ENCODE assay signal across 18 cellular contexts in genomic region chr6:113011803-113012202, GRCh38.
DNase-seq lines count a peak whose midpoint lies in the region; ATAC-seq lines count a peak whose summit lies in the region.
"Had no signal": no experiment of that assay in that cellular context is flagged by ENCODE, and none has a peak within 500 bp of the region (broad histone marks: within the 10 kb centered on the region; RNA-seq: fewer than 3 reads in every experiment).

No MANE protein-coding gene starts in this region.

- H3K9ac ChIP-seq in SK-N-MC (ENCODE audit: insufficient read length): no peak overlapping the region
- H3K9ac ChIP-seq in rectal smooth muscle tissue (ENCODE audit: low read length): no peak overlapping the region

- H3K36me3 ChIP-seq in SK-N-MC (ENCODE audit: insufficient read depth, low read length): no peaks in the 10 kb centered on the region
- no peaks in the 10 kb centered on the region for H3K36me3 ChIP-seq in rectal smooth muscle tissue (ENCODE audit: control insufficient read depth, insufficient read depth, low read length)
- H3K36me3 ChIP-seq: ascending aorta, colonic mucosa, SJCRH30, thyroid gland, WERI-Rb-1 had no signal

- H3K4me3 ChIP-seq in SK-N-MC (peak overlapping the region; percentile 15), rectal smooth muscle tissue (ENCODE audit: low read length) (no peak overlapping the region)
- H3K4me3 ChIP-seq: ascending aorta, colonic mucosa, SJCRH30, thyroid gland had no signal

- H3K27ac ChIP-seq in SK-N-MC: peak overlapping the region; percentile 54
- peak overlapping the region; percentile 13 for H3K27ac ChIP-seq in rectal smooth muscle tissue (ENCODE audit: low read depth, low read length)
- H3K27ac ChIP-seq: ascending aorta, colonic mucosa, SJCRH30, thyroid gland, WERI-Rb-1 had no signal

- no peaks in the 10 kb centered on the region for H3K27me3 ChIP-seq in rectal smooth muscle tissue (ENCODE audit: control insufficient read depth, insufficient read depth, low read length)
- H3K27me3 ChIP-seq: ascending aorta, colonic mucosa, SJCRH30, thyroid gland had no signal

- DNase-seq in EH (ENCODE audit: low read depth) (peak; percentile 60), SK-N-MC (ENCODE audit: low read depth, low spot score) (peak; percentile 45), fibroblast of peridontal ligament (ENCODE audit: extremely low read depth) (peak; percentile 96), NCI-H345 (lab: John Stamatoyannopoulos, UW) (no peak), NCI-H526 (lab: John Stamatoyannopoulos, UW) (no peak), SIG-M5 (lab: John Stamatoyannopoulos, UW) (no peak)
- DNase-seq: colonic mucosa, COR-L47, left cardiac atrium, NCI-H1417 treated with DMSO at 0.1 percent for 48 hours, NCI-H2171, SJCRH30, T-helper 2 cell, thyroid gland, WERI-Rb-1 had no signal

- H3K9me3 ChIP-seq in SK-N-MC (ENCODE audit: low read depth, low read length): no peaks in the 10 kb centered on the region
- H3K9me3 ChIP-seq: ascending aorta, colonic mucosa, SJCRH30, thyroid gland had no signal

- H3K4me1 ChIP-seq in rectal smooth muscle tissue (ENCODE audit: control insufficient read depth, insufficient read depth, low read length): no peaks in the 10 kb centered on the region
- H3K4me1 ChIP-seq: colonic mucosa, thyroid gland had no signal

- no peak for ATAC-seq in GM21786 (IDR thresholded peaks at IDR 0.05; ENCODE audit: unreplicated experiment)

Comparison
In these comparisons a context has a peak if more than half of its experiments do, and no peak if none do; other contexts are left out.
1. DNase-seq: peak in EH (single experiment), SK-N-MC (single experiment) and fibroblast of peridontal ligament (single experiment); none in NCI-H345 (single experiment), NCI-H526 (0 of 2) and SIG-M5 (single experiment).